In genomic region chr3:189282189-189282588, GRCh38 we compare ENCODE assay signal across 31 cellular contexts.
"Had no signal": no experiment of that assay in that cellular context is flagged by ENCODE, and none has a peak within 500 bp of the region (broad histone marks: within the 10 kb centered on the region; RNA-seq: fewer than 3 reads in every experiment).

No MANE protein-coding gene starts in this region.

- H3K27ac ChIP-seq: left lung, lower lobe of right lung, ovary, stomach, tibial artery, upper lobe of right lung had no signal

- H3K4me3 ChIP-seq: esophagus squamous epithelium, left lung, lower lobe of right lung, mucosa of descending colon, ovary, stomach, tibial artery, upper lobe of right lung had no signal

- H3K27ac Mint-ChIP-seq: activated naive CD8-positive, alpha-beta T cell treated with anti-CD3 and anti-CD28 coated beads, Interleukin-2, amount 50 U/mL, for 24 hours; activated T-helper 17 cell treated with anti-CD3 and anti-CD28 coated beads, Interleukin-2, amount 50 U/mL, for 72 hours; dendritic cell treated with granulocyte-macrophage colony-stimulating factor and Interleukin-4, amounts not matched to agents 40 ng/mL and 50 ng/mL, for 4 days; endodermal cell; natural killer cell treated with Interleukin-12 subunit alpha and Interleukin-12 subunit beta and Interleukin-15 and Interleukin-18, amount 100 ng/mL, for 72 hours; progenitor cell of endocrine pancreas; stimulated activated naive B cell treated with anti-CD40 and anti-IgM and Interleukin-4, amounts not matched to agents 10 μg/mL and 1 μg/mL and 100 μg/mL, for 72 hours; T-cell; T-helper 2 cell treated with Interferon-gamma antibody and Interleukin-4, amounts not matched to agents 5 μg/mL and 100 μg/mL, for 36 hours had no signal

- FAIRE-seq: frontal cortex, small intestine had no signal

- H3K36me3 ChIP-seq: esophagus squamous epithelium, left lung, lower lobe of right lung, ovary, stomach, tibial artery, upper lobe of right lung had no signal

- H3K4me1 ChIP-seq: tibial artery had no signal

- ATAC-seq: activated naive CD8-positive, alpha-beta T cell treated with anti-CD3 and anti-CD28 coated beads, Interleukin-2, amount 50 U/mL, for 24 hours; activated T-helper 17 cell treated with anti-CD3 and anti-CD28 coated beads, Interleukin-2, amount 50 U/mL, for 72 hours; left lung; lower lobe of right lung; mucosa of descending colon; natural killer cell treated with Interleukin-12 subunit alpha and Interleukin-12 subunit beta and Interleukin-15 and Interleukin-18, amount 100 ng/mL, for 72 hours; sciatic nerve; stimulated activated naive B cell treated with anti-CD40 and anti-IgM and Interleukin-4, amounts not matched to agents 10 μg/mL and 1 μg/mL and 100 μg/mL, for 72 hours; T-cell; upper lobe of right lung had no signal

- DNase-seq: activated CD4-positive, alpha-beta T cell treated with anti-CD3 and anti-CD28 coated beads for 48 hours; activated CD4-positive, alpha-beta T cell treated with anti-CD3 and anti-CD28 coated beads, Interleukin-2, amount 50 U/mL, for 48 hours; activated CD8-positive, alpha-beta memory T cell treated with anti-CD3 and anti-CD28 coated beads for 24 hours; activated gamma-delta T cell treated with Interleukin-2 at 50 U/mL for 16 hours; activated naive CD4-positive, alpha-beta T cell treated with anti-CD3 and anti-CD28 coated beads, Interleukin-2, amount 50 U/mL, for 16 hours; activated naive CD8-positive, alpha-beta T cell treated with anti-CD3 and anti-CD28 coated beads, Interleukin-2, amount 50 U/mL, for 24 hours; activated T-cell treated with anti-CD3 and anti-CD28 coated beads, Interleukin-2, amount 50 U/mL, for 1 hour; amygdala; endodermal cell; esophagus squamous epithelium; left lung; lower lobe of right lung; mesendoderm; mucosa of descending colon; ovary; small intestine; stimulated activated CD4-positive, alpha-beta T cell treated with anti-CD3 and anti-CD28 coated beads, Interleukin-15, amount 100 ng/mL, for 24 hours; stimulated activated CD4-positive, alpha-beta T cell treated with anti-CD3 and anti-CD28 coated beads, Interleukin-2, amount 100 ng/mL, for 24 hours; stimulated activated naive B cell treated with anti-CD40 and anti-IgM and Interleukin-4, amounts not matched to agents 10 μg/mL and 1 μg/mL and 100 μg/mL, for 72 hours; stomach; T-cell; tibial artery; upper lobe of right lung had no signal

- H3K9me3 ChIP-seq: esophagus squamous epithelium, left lung, lower lobe of right lung, mucosa of descending colon, ovary, stomach, tibial artery, upper lobe of right lung had no signal

- H3K9me3 Mint-ChIP-seq: activated naive CD8-positive, alpha-beta T cell treated with anti-CD3 and anti-CD28 coated beads, Interleukin-2, amount 50 U/mL, for 24 hours; activated T-helper 17 cell treated with anti-CD3 and anti-CD28 coated beads, Interleukin-2, amount 50 U/mL, for 72 hours; central memory CD8-positive, alpha-beta T cell; dendritic cell treated with granulocyte-macrophage colony-stimulating factor and Interleukin-4, amounts not matched to agents 40 ng/mL and 50 ng/mL, for 4 days; endodermal cell; natural killer cell treated with Interleukin-12 subunit alpha and Interleukin-12 subunit beta and Interleukin-15 and Interleukin-18, amount 100 ng/mL, for 72 hours; stimulated activated naive B cell treated with anti-CD40 and anti-IgM and Interleukin-4, amounts not matched to agents 10 μg/mL and 1 μg/mL and 100 μg/mL, for 72 hours; T-cell had no signal

- H3K27me3 ChIP-seq: esophagus squamous epithelium, left lung, ovary, stomach, tibial artery, upper lobe of right lung had no signal

- H3K36me3 Mint-ChIP-seq: natural killer cell treated with Interleukin-12 subunit alpha and Interleukin-12 subunit beta and Interleukin-15 and Interleukin-18, amount 100 ng/mL, for 72 hours; stimulated activated naive B cell treated with anti-CD40 and anti-IgM and Interleukin-4, amounts not matched to agents 10 μg/mL and 1 μg/mL and 100 μg/mL, for 72 hours; T-cell had no signal

- H3K4me1 Mint-ChIP-seq: endodermal cell had no signal

- H3K27me3 Mint-ChIP-seq: activated naive CD8-positive, alpha-beta T cell treated with anti-CD3 and anti-CD28 coated beads, Interleukin-2, amount 50 U/mL, for 24 hours; activated T-helper 17 cell treated with anti-CD3 and anti-CD28 coated beads, Interleukin-2, amount 50 U/mL, for 72 hours; central memory CD8-positive, alpha-beta T cell; T-cell had no signal

- H3K4me3 Mint-ChIP-seq: activated naive CD8-positive, alpha-beta T cell treated with anti-CD3 and anti-CD28 coated beads, Interleukin-2, amount 50 U/mL, for 24 hours; activated T-helper 17 cell treated with anti-CD3 and anti-CD28 coated beads, Interleukin-2, amount 50 U/mL, for 72 hours; central memory CD8-positive, alpha-beta T cell; dendritic cell treated with granulocyte-macrophage colony-stimulating factor and Interleukin-4, amounts not matched to agents 40 ng/mL and 50 ng/mL, for 4 days; endodermal cell; natural killer cell treated with Interleukin-12 subunit alpha and Interleukin-12 subunit beta and Interleukin-15 and Interleukin-18, amount 100 ng/mL, for 72 hours; stimulated activated naive B cell treated with anti-CD40 and anti-IgM and Interleukin-4, amounts not matched to agents 10 μg/mL and 1 μg/mL and 100 μg/mL, for 72 hours; T-cell; T-helper 2 cell treated with Interferon-gamma antibody and Interleukin-4, amounts not matched to agents 5 μg/mL and 100 μg/mL, for 36 hours had no signal
